ENCODE assay signal across 34 cellular contexts in genomic region chr17:8500609-8501008, GRCh38.
"Had no signal": no experiment of that assay in that cellular context is flagged by ENCODE, and none has a peak within 500 bp of the region (broad histone marks: within the 10 kb centered on the region; RNA-seq: fewer than 3 reads in every experiment).

No MANE protein-coding gene starts in this region.

- H3K27me3 Mint-ChIP-seq: activated CD4-positive, alpha-beta T cell treated with anti-CD3 and anti-CD28 coated beads for 36 hours; activated CD4-positive, alpha-beta T cell treated with anti-CD3 and anti-CD28 coated beads, Interleukin-2, amount 10 ng/mL, durations not matched to agents 7 days and 5 days; activated naive CD8-positive, alpha-beta T cell; activated naive CD8-positive, alpha-beta T cell treated with anti-CD3 and anti-CD28 coated beads, Interleukin-2, amount 50 U/mL, for 24 hours; activated T-cell treated with anti-CD3 and anti-CD28 coated beads, Interleukin-2, amount 50 U/mL, for 24 hours had no signal

- DNase-seq: activated CD4-positive, alpha-beta T cell treated with anti-CD3 and anti-CD28 coated beads for 36 hours; activated CD4-positive, alpha-beta T cell treated with anti-CD3 and anti-CD28 coated beads, Interleukin-2, amount 10 ng/mL, durations not matched to agents 7 days and 5 days; activated CD4-positive, alpha-beta T cell treated with anti-CD3 and anti-CD28 coated beads, Interleukin-2, amount 50 U/mL, for 48 hours; activated CD8-positive, alpha-beta T cell treated with anti-CD3 and anti-CD28 coated beads, Interleukin-2, amount 10 ng/mL, durations not matched to agents 7 days and 5 days; activated gamma-delta T cell treated with Interleukin-2 at 50 U/mL for 16 hours; activated naive CD4-positive, alpha-beta T cell treated with anti-CD3 and anti-CD28 coated beads for 36 hours; activated naive CD8-positive, alpha-beta T cell treated with anti-CD3 and anti-CD28 coated beads, Interleukin-2, amount 50 U/mL, for 24 hours; activated T-cell treated with anti-CD3 and anti-CD28 coated beads, Interleukin-2, amount 50 U/mL, for 24 hours; brain microvascular endothelial cell; IMR-90; NCI-H1092 treated with DMSO at 0.1 percent for 48 hours; NCI-H1417; NCI-H146; NCI-H187; NCI-H2029 treated with DMSO at 0.1 percent for 48 hours; NCI-H2171 treated with DMSO at 0.1 percent for 48 hours; NCI-H2227 treated with DMSO at 0.1 percent for 48 hours; NCI-H446; NCI-H510A treated with DMSO at 0.1 percent for 48 hours; NCI-H69; NK-92 treated with Interleukin-12 subunit alpha and Interleukin-12 subunit beta, amount 100 ng/mL, for 24 hours; PC-3; Peyer's patch; RPMI8226; SHP77 treated with DMSO at 0.1 percent for 48 hours; SK-N-SH had no signal

- ATAC-seq: activated CD4-positive, alpha-beta T cell treated with anti-CD3 and anti-CD28 coated beads for 36 hours; activated CD4-positive, CD25-positive, alpha-beta regulatory T cell treated with anti-CD3 and anti-CD28 coated beads, Interleukin-2, amount 50 U/mL, for 24 hours; activated CD8-positive, alpha-beta T cell treated with anti-CD3 and anti-CD28 coated beads, Interleukin-2, amount 10 ng/mL, durations not matched to agents 7 days and 5 days; activated naive CD8-positive, alpha-beta T cell treated with anti-CD3 and anti-CD28 coated beads, Interleukin-2, amount 50 U/mL, for 24 hours; K562; PC-3; WTC11 had no signal

- H3K36me3 ChIP-seq: Peyer's patch had no signal

- H3K4me3 ChIP-seq: K562, Peyer's patch, SJSA1 had no signal

- H3K4me1 Mint-ChIP-seq: activated CD4-positive, alpha-beta T cell treated with anti-CD3 and anti-CD28 coated beads for 36 hours; activated CD4-positive, alpha-beta T cell treated with anti-CD3 and anti-CD28 coated beads, Interleukin-2, amount 10 ng/mL, durations not matched to agents 7 days and 5 days; activated naive CD8-positive, alpha-beta T cell treated with anti-CD3 and anti-CD28 coated beads, Interleukin-2, amount 50 U/mL, for 24 hours; WTC11 had no signal

- H3K27ac ChIP-seq: brain microvascular endothelial cell, Peyer's patch, SJSA1 had no signal

- H3K9me3 ChIP-seq: Peyer's patch, SJSA1, SK-N-SH had no signal

- H3K27me3 ChIP-seq: brain microvascular endothelial cell, Peyer's patch, SJSA1 had no signal

- H3K27ac Mint-ChIP-seq: activated CD4-positive, alpha-beta T cell treated with anti-CD3 and anti-CD28 coated beads for 36 hours; activated CD4-positive, alpha-beta T cell treated with anti-CD3 and anti-CD28 coated beads, Interleukin-2, amount 10 ng/mL, durations not matched to agents 7 days and 5 days; activated naive CD4-positive, alpha-beta T cell treated with anti-CD3 and anti-CD28 coated beads for 36 hours; activated naive CD8-positive, alpha-beta T cell; activated naive CD8-positive, alpha-beta T cell treated with anti-CD3 and anti-CD28 coated beads, Interleukin-2, amount 50 U/mL, for 24 hours; activated T-cell treated with anti-CD3 and anti-CD28 coated beads, Interleukin-2, amount 50 U/mL, for 24 hours; activated T-helper 2 cell treated with anti-CD3 and anti-CD28 coated beads, Interferon-gamma antibody, Interleukin-2, Interleukin-4, amounts not matched to agents 10 μg/mL and 5 μg/mL and 100 μg/mL, durations not matched to agents 14 hours and 24 hours and 36 hours; T-helper 1 cell treated with Interleukin-12 subunit alpha and Interleukin-12 subunit beta and Interleukin-4 antibody, amounts not matched to agents 30 μg/mL and 1 μg/mL, for 36 hours; T-helper 2 cell treated with Interferon-gamma antibody and Interleukin-4, amounts not matched to agents 5 μg/mL and 100 μg/mL, for 36 hours had no signal

- H3K9me3 Mint-ChIP-seq: activated CD4-positive, alpha-beta T cell treated with anti-CD3 and anti-CD28 coated beads, Interleukin-2, amount 10 ng/mL, durations not matched to agents 7 days and 5 days; activated naive CD4-positive, alpha-beta T cell treated with anti-CD3 and anti-CD28 coated beads for 36 hours; activated naive CD8-positive, alpha-beta T cell treated with anti-CD3 and anti-CD28 coated beads, Interleukin-2, amount 50 U/mL, for 24 hours; activated T-cell treated with anti-CD3 and anti-CD28 coated beads, Interleukin-2, amount 50 U/mL, for 24 hours; activated T-helper 2 cell treated with anti-CD3 and anti-CD28 coated beads, Interferon-gamma antibody, Interleukin-2, Interleukin-4, amounts not matched to agents 10 μg/mL and 5 μg/mL and 100 μg/mL, durations not matched to agents 14 hours and 24 hours and 36 hours; T-helper 1 cell treated with Interleukin-12 subunit alpha and Interleukin-12 subunit beta and Interleukin-4 antibody, amounts not matched to agents 30 μg/mL and 1 μg/mL, for 36 hours; T-helper 2 cell treated with Interferon-gamma antibody and Interleukin-4, amounts not matched to agents 5 μg/mL and 100 μg/mL, for 36 hours; WTC11 had no signal

- H3K4me1 ChIP-seq: Peyer's patch, SJSA1 had no signal

- H3K4me3 Mint-ChIP-seq: activated CD4-positive, alpha-beta T cell treated with anti-CD3 and anti-CD28 coated beads for 36 hours; activated CD4-positive, alpha-beta T cell treated with anti-CD3 and anti-CD28 coated beads, Interleukin-2, amount 10 ng/mL, durations not matched to agents 7 days and 5 days; activated CD8-positive, alpha-beta T cell treated with anti-CD3 and anti-CD28 coated beads, Interleukin-2, amount 10 ng/mL, durations not matched to agents 7 days and 5 days; activated naive CD4-positive, alpha-beta T cell treated with anti-CD3 and anti-CD28 coated beads for 36 hours; activated naive CD8-positive, alpha-beta T cell; activated naive CD8-positive, alpha-beta T cell treated with anti-CD3 and anti-CD28 coated beads, Interleukin-2, amount 50 U/mL, for 24 hours; activated T-cell treated with anti-CD3 and anti-CD28 coated beads, Interleukin-2, amount 50 U/mL, for 24 hours; T-helper 1 cell treated with Interleukin-12 subunit alpha and Interleukin-12 subunit beta and Interleukin-4 antibody, amounts not matched to agents 30 μg/mL and 1 μg/mL, for 36 hours; T-helper 2 cell treated with Interferon-gamma antibody and Interleukin-4, amounts not matched to agents 5 μg/mL and 100 μg/mL, for 36 hours; WTC11 had no signal
